29 cellular contexts compared by ENCODE assay signal in the genomic region with DNA sequence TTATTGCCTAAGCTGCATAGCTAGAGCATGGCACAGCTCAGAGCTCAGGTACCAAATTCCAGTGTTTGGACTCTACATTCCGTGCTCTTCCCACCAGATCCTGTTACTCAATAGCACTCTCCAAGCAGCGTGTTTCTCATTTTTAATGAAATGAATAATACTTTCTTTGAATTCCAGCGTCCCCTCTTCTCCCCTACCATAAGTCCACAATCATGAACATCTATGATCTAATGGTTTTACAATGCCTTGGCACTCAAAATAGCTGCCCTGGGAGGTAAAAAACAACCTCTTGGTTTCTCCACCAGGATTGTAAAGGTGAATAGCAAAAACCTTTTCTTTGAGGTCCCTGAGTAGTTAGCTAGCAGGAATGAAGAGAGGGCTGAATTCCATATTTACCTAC.
"Had no signal": no experiment of that assay in that cellular context is flagged by ENCODE, and none has a peak within 500 bp of the region (broad histone marks: within the 10 kb centered on the region; RNA-seq: fewer than 3 reads in every experiment).

No MANE protein-coding gene starts in this region.

- H3K36me3 Mint-ChIP-seq: activated naive CD8-positive, alpha-beta T cell treated with anti-CD3 and anti-CD28 coated beads for 36 hours had no signal

- H3K4me1 ChIP-seq: body of pancreas, breast epithelium, Peyer's patch, SJSA1 had no signal

- H3K4me3 ChIP-seq: body of pancreas, breast epithelium, Peyer's patch, SJSA1 had no signal

- ATAC-seq: activated CD8-positive, alpha-beta T cell treated with anti-CD3 and anti-CD28 coated beads for 36 hours; activated T-cell treated with anti-CD3 and anti-CD28 coated beads, Interleukin-2, amount 50 U/mL, for 72 hours; activated T-helper 17 cell treated with anti-CD3 and anti-CD28 coated beads, Interleukin-2, amount 50 U/mL, for 72 hours; body of pancreas had no signal

- H3K27ac ChIP-seq: body of pancreas, breast epithelium, Peyer's patch, SJSA1, WERI-Rb-1 had no signal

- H3K9me3 Mint-ChIP-seq: activated CD4-positive, alpha-beta T cell treated with anti-CD3 and anti-CD28 coated beads, Interleukin-2, amount 10 ng/mL, durations not matched to agents 24 days and 14 days; activated CD8-positive, alpha-beta T cell treated with anti-CD3 and anti-CD28 coated beads for 36 hours; activated naive CD8-positive, alpha-beta T cell treated with anti-CD3 and anti-CD28 coated beads for 36 hours; activated T-cell treated with anti-CD3 and anti-CD28 coated beads, Interleukin-2, amount 50 U/mL, for 72 hours; activated T-helper 17 cell treated with anti-CD3 and anti-CD28 coated beads, Interleukin-2, amount 50 U/mL, for 72 hours had no signal

- H3K4me1 Mint-ChIP-seq: activated CD4-positive, alpha-beta T cell treated with anti-CD3 and anti-CD28 coated beads, Interleukin-2, amount 10 ng/mL, durations not matched to agents 24 days and 14 days; activated naive CD8-positive, alpha-beta T cell treated with anti-CD3 and anti-CD28 coated beads for 36 hours; activated T-helper 17 cell treated with anti-CD3 and anti-CD28 coated beads, Interleukin-2, amount 50 U/mL, for 72 hours had no signal

- DNase-seq: activated CD4-positive, alpha-beta T cell treated with anti-CD3 and anti-CD28 coated beads for 1 hour; activated CD4-positive, alpha-beta T cell treated with anti-CD3 and anti-CD28 coated beads, Interleukin-2, amount 10 ng/mL, durations not matched to agents 24 days and 14 days; activated CD4-positive, alpha-beta T cell treated with anti-CD3 and anti-CD28 coated beads, Interleukin-2, amount 50 U/mL, for 4 hours; activated CD4-positive, CD25-positive, alpha-beta regulatory T cell; activated CD8-positive, alpha-beta T cell treated with anti-CD3 and anti-CD28 coated beads for 36 hours; activated effector memory CD4-positive, alpha-beta T cell treated with anti-CD3 and anti-CD28 coated beads, Interleukin-2, amount 50 U/mL, for 16 hours; activated naive CD4-positive, alpha-beta T cell; activated naive CD4-positive, alpha-beta T cell treated with anti-CD3 and anti-CD28 coated beads, Interleukin-2, amount 50 U/mL, for 16 hours; activated naive CD8-positive, alpha-beta T cell treated with anti-CD3 and anti-CD28 coated beads for 36 hours; activated T-cell treated with anti-CD3 and anti-CD28 coated beads, Interleukin-2, amount 50 U/mL, for 1 hour; activated T-cell treated with anti-CD3 and anti-CD28 coated beads, Interleukin-2, amount 50 U/mL, for 72 hours; amniotic stem cell; aorta; body of pancreas; NCI-H1105; NCI-H1436; NCI-H1694; NCI-H1930; NCI-H2081 treated with DMSO at 0.1 percent for 48 hours; NCI-H345; NCI-H524 treated with DMSO at 0.1 percent for 48 hours; Peyer's patch; RPMI8226; SHP77 treated with DMSO at 0.1 percent for 48 hours; T1000; WERI-Rb-1 had no signal

- H3K4me3 Mint-ChIP-seq: activated CD4-positive, alpha-beta T cell treated with anti-CD3 and anti-CD28 coated beads, Interleukin-2, amount 10 ng/mL, durations not matched to agents 24 days and 14 days; activated CD8-positive, alpha-beta T cell treated with anti-CD3 and anti-CD28 coated beads for 36 hours; activated naive CD8-positive, alpha-beta T cell treated with anti-CD3 and anti-CD28 coated beads for 36 hours; activated T-cell treated with anti-CD3 and anti-CD28 coated beads, Interleukin-2, amount 50 U/mL, for 72 hours; activated T-helper 17 cell treated with anti-CD3 and anti-CD28 coated beads, Interleukin-2, amount 50 U/mL, for 72 hours had no signal

- H3K27me3 Mint-ChIP-seq: activated CD4-positive, alpha-beta T cell treated with anti-CD3 and anti-CD28 coated beads, Interleukin-2, amount 10 ng/mL, durations not matched to agents 24 days and 14 days; activated CD8-positive, alpha-beta T cell treated with anti-CD3 and anti-CD28 coated beads for 36 hours had no signal

- H3K36me3 ChIP-seq: breast epithelium, Peyer's patch, SJSA1, WERI-Rb-1 had no signal

- H3K27ac Mint-ChIP-seq: activated CD4-positive, alpha-beta T cell treated with anti-CD3 and anti-CD28 coated beads, Interleukin-2, amount 10 ng/mL, durations not matched to agents 24 days and 14 days; activated CD8-positive, alpha-beta T cell treated with anti-CD3 and anti-CD28 coated beads for 36 hours; activated naive CD8-positive, alpha-beta T cell treated with anti-CD3 and anti-CD28 coated beads for 36 hours; activated T-cell treated with anti-CD3 and anti-CD28 coated beads, Interleukin-2, amount 50 U/mL, for 72 hours; activated T-helper 17 cell treated with anti-CD3 and anti-CD28 coated beads, Interleukin-2, amount 50 U/mL, for 72 hours had no signal

- H3K27me3 ChIP-seq: body of pancreas, breast epithelium, Peyer's patch, SJSA1 had no signal

- H3K9me3 ChIP-seq: body of pancreas, breast epithelium, Peyer's patch, SJSA1 had no signal
